8 cellular contexts compared by ENCODE assay signal in genomic region chr12:82326905-82327503, GRCh38. TPM values are rescaled to one million over a fixed set of nuclear protein-coding genes. Genes with fewer than 3 reads are reported as not detected.
DNase-seq lines count a peak whose midpoint lies in the region; ATAC-seq, FAIRE-seq and TF ChIP-seq lines count a peak whose summit lies in the region.

No MANE protein-coding gene starts in this region.

- no peak overlapping the region for H3K4me3 Mint-ChIP-seq in activated T-cell treated with anti-CD3 and anti-CD28 coated beads, Interleukin-2, amount 50 U/mL, for 24 hours

- no peaks in the 10 kb centered on the region for H3K36me3 ChIP-seq in kidney (ENCODE audit: control insufficient read depth in 1 of 2, insufficient read depth in 2 of 2, low read length in 2 of 2)

- TF ChIP-seq CTCF in AG09319 (IDR thresholded peaks at IDR 0.05; ENCODE audit: low read depth, low read length) (peak; percentile 52), NB4 (IDR thresholded peaks at IDR 0.05; ENCODE audit: low read depth, low read length) (no peak), VCaP (conservative IDR thresholded peaks at IDR 0.05) (peak; percentile 79), kidney (IDR thresholded peaks at IDR 0.05; ENCODE audit: borderline replicate concordance, extremely low read depth, insufficient read depth) (peak; percentile 25)

- H3K27ac ChIP-seq in VCaP (no peak overlapping the region), kidney (ENCODE audit: low read depth in 2 of 2, low read length in 2 of 2) (no peak overlapping the region)

- no peaks in the 10 kb centered on the region for H3K4me1 ChIP-seq in kidney (ENCODE audit: control insufficient read depth in 1 of 2, insufficient read depth in 1 of 2, low read depth in 1 of 2, low read length in 2 of 2)

- intact Hi-C loops in kidney (cut with DNase I) = no loop called here

- peak; percentile 1 for DNase-seq in AG09319 (ENCODE audit: extremely low read depth, low read depth)
- peak; percentile 32 for DNase-seq in NB4 (ENCODE audit: low read depth)
- DNase-seq in kidney = no peak
- DNase-seq in activated T-cell treated with anti-CD3 and anti-CD28 coated beads, Interleukin-2, amount 50 U/mL, for 24 hours = no peak
- DNase-seq in GDM1 (lab: John Stamatoyannopoulos, UW) = no peak
- DNase-seq in stimulated activated CD8-positive, alpha-beta memory T cell treated with anti-CD3 and anti-CD28 coated beads, Interleukin-4, amount 100 ng/mL, for 48 hours = no peak

- peak; percentile 65 for ATAC-seq in GM18511 (IDR thresholded peaks at IDR 0.05; ENCODE audit: unreplicated experiment)

- H3K27me3 Mint-ChIP-seq in activated T-cell treated with anti-CD3 and anti-CD28 coated beads, Interleukin-2, amount 50 U/mL, for 24 hours = peaks cover 2% of the 10 kb centered on the region

- no peaks in the 10 kb centered on the region for H3K4me1 Mint-ChIP-seq in activated T-cell treated with anti-CD3 and anti-CD28 coated beads, Interleukin-2, amount 50 U/mL, for 24 hours (ENCODE audit: low read depth)

- H3K9ac ChIP-seq in kidney (ENCODE audit: low read length in 2 of 2) = no peak overlapping the region

- H3K4me3 ChIP-seq in NB4 (ENCODE audit: low read depth, low read length) (no peak overlapping the region), kidney (ENCODE audit: low read length in 2 of 2) (no peak overlapping the region)

- no peak for TF ChIP-seq POLR2A in NB4 (IDR thresholded peaks at IDR 0.05; ENCODE audit: extremely low read depth, insufficient read length)

- no peaks in the 10 kb centered on the region for H3K36me3 Mint-ChIP-seq in activated T-cell treated with anti-CD3 and anti-CD28 coated beads, Interleukin-2, amount 50 U/mL, for 24 hours (ENCODE audit: low read depth)

- H3K9me3 ChIP-seq in kidney (ENCODE audit: control insufficient read depth in 1 of 2, low read length in 2 of 2) = no peaks in the 10 kb centered on the region

- H3K9me3 Mint-ChIP-seq in activated T-cell treated with anti-CD3 and anti-CD28 coated beads, Interleukin-2, amount 50 U/mL, for 24 hours = no peaks in the 10 kb centered on the region

- no peak overlapping the region for H3K27ac Mint-ChIP-seq in activated T-cell treated with anti-CD3 and anti-CD28 coated beads, Interleukin-2, amount 50 U/mL, for 24 hours

- peak; percentile 94 for FAIRE-seq in kidney (lab: Jason Lieb, UNC)

RNA-seq across cellular contexts. Expression of gene CCDC59, which starts 31.2 kb away (rescaled TPM):
- total RNA-seq in kidney = 29.2 TPM
- polyA plus RNA-seq in kidney (ENCODE audit: insufficient read depth, low read depth, low replicate concordance) = 31.4 TPM

RNA-seq across cellular contexts. Expression of gene METTL25, which starts 31.3 kb away (rescaled TPM):
- 19.3 TPM for total RNA-seq in kidney
- 10.8 TPM for polyA plus RNA-seq in kidney (ENCODE audit: insufficient read depth, low read depth, low replicate concordance)

Comparison
In these comparisons a context has a peak if more than half of its experiments do, and no peak if none do; other contexts are left out.
1. DNase-seq: peak in AG09319 (single experiment) and NB4 (single experiment); none in kidney (single experiment), activated T-cell treated with anti-CD3 and anti-CD28 coated beads, Interleukin-2, amount 50 U/mL, for 24 hours (single experiment), GDM1 (single experiment) and stimulated activated CD8-positive, alpha-beta memory T cell treated with anti-CD3 and anti-CD28 coated beads, Interleukin-4, amount 100 ng/mL, for 48 hours (single experiment).